ENCODE assay signal across 7 cellular contexts in genomic region chr15:44066211-44066827, GRCh38.
DNase-seq lines count a peak whose midpoint lies in the region; ATAC-seq and TF ChIP-seq lines count a peak whose summit lies in the region.

No MANE protein-coding gene starts in this region.

- H3K27ac Mint-ChIP-seq in T-helper 2 cell treated with Interferon-gamma antibody and Interleukin-4, amounts not matched to agents 5 μg/mL and 100 μg/mL, for 36 hours = no peak overlapping the region

- peaks cover 3% of the 10 kb centered on the region for H3K4me1 Mint-ChIP-seq in T-helper 2 cell treated with Interferon-gamma antibody and Interleukin-4, amounts not matched to agents 5 μg/mL and 100 μg/mL, for 36 hours (ENCODE audit: low read depth)

- no peaks in the 10 kb centered on the region for H3K36me3 Mint-ChIP-seq in T-helper 2 cell treated with Interferon-gamma antibody and Interleukin-4, amounts not matched to agents 5 μg/mL and 100 μg/mL, for 36 hours (ENCODE audit: low read depth)

- TF ChIP-seq CTCF in GM12864 (IDR thresholded peaks at IDR 0.05; ENCODE audit: low read depth, low read length, missing control alignments) (peak; percentile 68), astrocyte of the cerebellum (IDR thresholded peaks at IDR 0.05; ENCODE audit: low read depth, low read length, missing control alignments) (peak; percentile 62)

- ATAC-seq in HG03469 (IDR thresholded peaks at IDR 0.05; ENCODE audit: unreplicated experiment) = no peak

- no peak overlapping the region for H3K4me3 ChIP-seq in GM12864 (ENCODE audit: low read depth, low read length)
- H3K4me3 ChIP-seq in astrocyte of the cerebellum (ENCODE audit: low read depth, low read length) = no peak overlapping the region

- H3K9me3 Mint-ChIP-seq in T-helper 2 cell treated with Interferon-gamma antibody and Interleukin-4, amounts not matched to agents 5 μg/mL and 100 μg/mL, for 36 hours = no peaks in the 10 kb centered on the region

- H3K27me3 Mint-ChIP-seq in T-helper 2 cell treated with Interferon-gamma antibody and Interleukin-4, amounts not matched to agents 5 μg/mL and 100 μg/mL, for 36 hours (ENCODE audit: low read depth) = peaks cover 31% of the 10 kb centered on the region

- no peak overlapping the region for H3K4me3 Mint-ChIP-seq in T-helper 2 cell treated with Interferon-gamma antibody and Interleukin-4, amounts not matched to agents 5 μg/mL and 100 μg/mL, for 36 hours

- in situ Hi-C loops in astrocyte of the cerebellum (cut with HindIII; ENCODE audit: low sequenced_read_pairs) = no loop called here

- peak; percentile 46 for DNase-seq in GM12864 (ENCODE audit: low read depth)
- DNase-seq in NCI-H1436 treated with DMSO at 0.1 percent for 48 hours (lab: John Stamatoyannopoulos, UW) = peak; percentile 22
- peak; percentile 33 for DNase-seq in T-helper 2 cell treated with Interferon-gamma antibody and Interleukin-4, amounts not matched to agents 5 μg/mL and 100 μg/mL, for 36 hours (ENCODE audit: low spot score)
- peak; percentile 34 for DNase-seq in astrocyte of the cerebellum (ENCODE audit: low read depth)
- peak; percentile 73 for DNase-seq in iPS-NIHi11 (ENCODE audit: low spot score)
- peak; percentile 55 for DNase-seq in stimulated activated CD4-positive, alpha-beta T cell treated with anti-CD3 and anti-CD28 coated beads, Interleukin-1b, Interleukin-23, amount 100 ng/mL, for 48 hours

Comparison
In these comparisons a context has a peak if more than half of its experiments do, and no peak if none do; other contexts are left out.
1. DNase-seq: peak in every context shown above with its lines; median percentile 73 in iPS-NIHi11; 55 in stimulated activated CD4-positive, alpha-beta T cell treated with anti-CD3 and anti-CD28 coated beads, Interleukin-1b, Interleukin-23, amount 100 ng/mL, for 48 hours; 46 in GM12864; 34 in astrocyte of the cerebellum; 33 in T-helper 2 cell treated with Interferon-gamma antibody and Interleukin-4, amounts not matched to agents 5 μg/mL and 100 μg/mL, for 36 hours; 22 in NCI-H1436 treated with DMSO at 0.1 percent for 48 hours.